Comparison of ENCODE assay signal across 16 cellular contexts in the genomic region with DNA sequence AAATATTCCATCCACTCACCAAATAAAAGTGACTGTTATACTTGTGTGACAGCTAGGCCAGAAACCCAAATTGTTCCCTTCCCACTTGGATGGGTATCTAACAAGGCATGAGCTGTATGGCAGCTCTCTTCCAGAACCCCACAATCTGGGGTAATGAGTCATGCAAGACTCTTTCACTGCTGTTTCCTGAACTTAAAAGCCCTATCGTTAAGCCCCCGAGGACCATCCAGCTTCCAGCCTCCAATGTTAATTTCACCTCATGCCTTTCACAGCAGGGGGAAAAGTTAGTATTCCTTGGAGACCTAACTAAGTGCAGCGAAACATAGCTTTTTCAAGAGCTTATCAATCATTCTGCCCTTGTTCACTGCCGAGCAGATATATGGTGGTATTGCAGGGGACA.
DNase-seq lines count a peak whose midpoint lies in the region; ATAC-seq and TF ChIP-seq lines count a peak whose summit lies in the region.
"Had no signal": no experiment of that assay in that cellular context is flagged by ENCODE, and none has a peak within 500 bp of the region (broad histone marks: within the 10 kb centered on the region; RNA-seq: fewer than 3 reads in every experiment).

No MANE protein-coding gene starts in this region.

- no peaks in the 10 kb centered on the region for H3K9me2 ChIP-seq in GM23338 (ENCODE audit: insufficient read depth)

- H3K9ac ChIP-seq in iPS-20b (ENCODE audit: low read depth, low read length), result no peak overlapping the region
- H3K9ac ChIP-seq in neuronal stem cell (ENCODE audit: low read depth, low read length, poor library complexity), result no peak overlapping the region
- H3K9ac ChIP-seq: BLaER1 had no signal

- no peak overlapping the region for H4K91ac ChIP-seq in neuronal stem cell (ENCODE audit: low read depth, low read length, poor library complexity)

- H3K23ac ChIP-seq in neuronal stem cell (ENCODE audit: low read depth, low read length, poor library complexity), result no peak overlapping the region

- peak overlapping the region; percentile 3 for H4K8ac ChIP-seq in neuronal stem cell (ENCODE audit: low read depth, low read length)

- no peak overlapping the region for H2BK120ac ChIP-seq in neuronal stem cell (ENCODE audit: low read depth, low read length)

- CTCF ChIA-PET in WTC11 (lab: Charles Lee), result interaction anchor here (0.8 kb wide), 1 partner anchor 79 kb away, joined by 3 read pairs; no protein-coding TSS in a partner anchor

- H3K4me1 Mint-ChIP-seq in GM23338 (peaks cover 51% of the 10 kb centered on the region), WTC11 (peaks cover 69% of the 10 kb centered on the region)
- H3K4me1 Mint-ChIP-seq: CD14-positive monocyte; CD4-positive, alpha-beta memory T cell; H9 had no signal

- no CpG with 5 or more reads among the region's 4 CpGs for WGBS in neuronal stem cell (ENCODE audit: extremely low coverage in 2 of 2, insufficient read length in 2 of 2, insufficient replicate concordance in 1 of 2), 2 donors

- H3K27ac ChIP-seq in GM23338 (ENCODE audit: low read depth), result no peak overlapping the region
- H3K27ac ChIP-seq in iPS-20b (ENCODE audit: low read length), result no peak overlapping the region
- H3K27ac ChIP-seq in neuronal stem cell (replicated peaks; ENCODE audit: low read length), result no peak overlapping the region
- H3K27ac ChIP-seq: BLaER1 had no signal

- peaks cover 22% of the 10 kb centered on the region for H3K36me3 Mint-ChIP-seq in GM23338 (ENCODE audit: low read depth)
- peaks cover 14% of the 10 kb centered on the region for H3K36me3 Mint-ChIP-seq in WTC11
- H3K36me3 Mint-ChIP-seq: CD14-positive monocyte; CD4-positive, alpha-beta memory T cell had no signal

- TF ChIP-seq CTCF in GM23338 (conservative IDR thresholded peaks at IDR 0.05; ENCODE audit: low read depth in 2 of 2), result no peak
- TF ChIP-seq CTCF in WTC11 (IDR thresholded peaks at IDR 0.05), result no peak

- no peak overlapping the region for H3K18ac ChIP-seq in neuronal stem cell (ENCODE audit: low read length)

- H3K27me3 ChIP-seq in GM23338 (ENCODE audit: insufficient read depth) (peaks cover 11% of the 10 kb centered on the region; the same call in 1 of the 2 replicates), iPS-20b (ENCODE audit: insufficient read depth, low read length) (no peaks in the 10 kb centered on the region), neuronal stem cell (ENCODE audit: control insufficient read depth in 3 of 3, insufficient read depth in 3 of 3, low read depth in 1 of 3, low read length in 3 of 3) (no peaks in the 10 kb centered on the region)
- H3K27me3 ChIP-seq: BLaER1 had no signal

- H3K4me3 ChIP-seq in GM23338 (peak overlapping the region; percentile 35; the same call in 1 of the 2 replicates), iPS-20b (ENCODE audit: low read length) (peak overlapping the region; percentile 22; the same call in 1 of the 2 replicates), neuronal stem cell (ENCODE audit: low read length in 2 of 2) (no peak overlapping the region)
- H3K4me3 ChIP-seq: BLaER1 had no signal

- DNase-seq in GM23338 (ENCODE audit: low spot score) (peak; percentile 58), WTC11 (ENCODE audit: low spot score) (peak; percentile 7), neuronal stem cell (ENCODE audit: low spot score) (no peak), UCSD-AML1 (lab: John Stamatoyannopoulos, UW; ENCODE audit: unreplicated experiment) (no peak)
- no peak for DNase-seq in stimulated activated CD4-positive, alpha-beta T cell treated with anti-CD3 and anti-CD28 coated beads, Interleukin-4, amount 100 ng/mL, for 24 hours
- DNase-seq: 8988T; CD4-positive, alpha-beta memory T cell; DMS153; DMS79; GDM1; GOT3; H9 had no signal

- H3K4me1 ChIP-seq in GM23338 (ENCODE audit: insufficient read depth) (peaks cover 42% of the 10 kb centered on the region), iPS-20b (ENCODE audit: insufficient read depth, low read length) (peaks cover 25% of the 10 kb centered on the region; the same call in 1 of the 2 replicates), neuronal stem cell (ENCODE audit: control insufficient read depth in 2 of 2, insufficient read depth in 1 of 2, low read depth in 1 of 2, low read length in 2 of 2) (no peaks in the 10 kb centered on the region)
- H3K4me1 ChIP-seq: BLaER1 had no signal

- POLR2A ChIA-PET in WTC11 (lab: Charles Lee), result no interaction called here

- H3K79me1 ChIP-seq in neuronal stem cell (ENCODE audit: low read depth, low read length), result no peaks in the 10 kb centered on the region

- no peaks in the 10 kb centered on the region for H3F3A ChIP-seq in GM23338 (replicated peaks; ENCODE audit: low read depth)

- H2BK15ac ChIP-seq in neuronal stem cell (ENCODE audit: low read length), result no peak overlapping the region

- ATAC-seq in GM23338, result peak; percentile 36; the same call in 1 of the 3 replicates
- peak; percentile 76 for ATAC-seq in WTC11
- ATAC-seq in HG03565 (IDR thresholded peaks at IDR 0.05; ENCODE audit: unreplicated experiment), result no peak

- H2AFZ ChIP-seq in GM23338, result no peak overlapping the region
- H2AFZ ChIP-seq in neuronal stem cell (ENCODE audit: low read length), result no peak overlapping the region

- no peaks in the 10 kb centered on the region for H3K79me2 ChIP-seq in GM23338 (replicated peaks; ENCODE audit: insufficient read depth)

- H3K4me3 Mint-ChIP-seq in GM23338 (no peak overlapping the region), WTC11 (no peak overlapping the region)
- H3K4me3 Mint-ChIP-seq: CD14-positive monocyte; CD4-positive, alpha-beta memory T cell; H9 had no signal

- peak overlapping the region; percentile 68 for H3K4me2 ChIP-seq in GM23338
- H3K4me2 ChIP-seq in neuronal stem cell (ENCODE audit: insufficient read depth, low read length, poor library complexity, severe bottlenecking), result no peak overlapping the region
- H3K4me2 ChIP-seq: BLaER1 had no signal

- H3K27me3 Mint-ChIP-seq in GM23338 (ENCODE audit: insufficient read depth, low read depth, poor library complexity), result peaks cover 4% of the 10 kb centered on the region
- peaks cover 78% of the 10 kb centered on the region for H3K27me3 Mint-ChIP-seq in WTC11 (ENCODE audit: low read depth)
- H3K27me3 Mint-ChIP-seq: CD4-positive, alpha-beta memory T cell had no signal

- no peak overlapping the region for H2AK5ac ChIP-seq in neuronal stem cell (ENCODE audit: low read depth, low read length)

- H3K14ac ChIP-seq in neuronal stem cell (ENCODE audit: low read length), result no peak overlapping the region

- H3K4ac ChIP-seq in neuronal stem cell (ENCODE audit: low read length), result no peak overlapping the region

- peaks cover 4% of the 10 kb centered on the region; the same call in 2 of the 3 replicates for H3K9me3 Mint-ChIP-seq in GM23338
- H3K9me3 Mint-ChIP-seq in WTC11, result peaks cover 21% of the 10 kb centered on the region
- H3K9me3 Mint-ChIP-seq: CD4-positive, alpha-beta memory T cell; H9 had no signal

- no peak overlapping the region for H2BK12ac ChIP-seq in neuronal stem cell (ENCODE audit: low read length)

- no peak overlapping the region for H2BK5ac ChIP-seq in neuronal stem cell (ENCODE audit: low read length)

- no peaks in the 10 kb centered on the region for H4K20me1 ChIP-seq in GM23338 (replicated peaks; ENCODE audit: insufficient read depth)
- H4K20me1 ChIP-seq: BLaER1 had no signal

- H3K27ac Mint-ChIP-seq in GM23338, result no peak overlapping the region
- no peak overlapping the region for H3K27ac Mint-ChIP-seq in WTC11
- H3K27ac Mint-ChIP-seq: CD14-positive monocyte; CD4-positive, alpha-beta memory T cell; H9 had no signal

- no peaks in the 10 kb centered on the region for H3K9me3 ChIP-seq in iPS-20b (ENCODE audit: insufficient read depth, low read depth, low read length)
- H3K9me3 ChIP-seq in neuronal stem cell (replicated peaks in 1 of 2; ENCODE audit: control insufficient read depth in 2 of 2, insufficient read depth in 1 of 2, low read depth in 1 of 2, low read length in 2 of 2), result no peaks in the 10 kb centered on the region
- H3K9me3 ChIP-seq: BLaER1 had no signal

- H3K36me3 ChIP-seq in GM23338 (ENCODE audit: insufficient read depth), result no peaks in the 10 kb centered on the region
- H3K36me3 ChIP-seq in iPS-20b (ENCODE audit: insufficient read depth, low read depth, low read length), result no peaks in the 10 kb centered on the region
- no peaks in the 10 kb centered on the region for H3K36me3 ChIP-seq in neuronal stem cell (replicated peaks in 1 of 2; ENCODE audit: control insufficient read depth in 2 of 2, insufficient read depth in 2 of 2, low read length in 2 of 2)
- H3K36me3 ChIP-seq: BLaER1 had no signal

TF ChIP-seq in WTC11, 78 proteins besides CTCF, POLR2A, EP300 and RAD21 (continues in another document):
- TF ChIP-seq, protein P1, sequence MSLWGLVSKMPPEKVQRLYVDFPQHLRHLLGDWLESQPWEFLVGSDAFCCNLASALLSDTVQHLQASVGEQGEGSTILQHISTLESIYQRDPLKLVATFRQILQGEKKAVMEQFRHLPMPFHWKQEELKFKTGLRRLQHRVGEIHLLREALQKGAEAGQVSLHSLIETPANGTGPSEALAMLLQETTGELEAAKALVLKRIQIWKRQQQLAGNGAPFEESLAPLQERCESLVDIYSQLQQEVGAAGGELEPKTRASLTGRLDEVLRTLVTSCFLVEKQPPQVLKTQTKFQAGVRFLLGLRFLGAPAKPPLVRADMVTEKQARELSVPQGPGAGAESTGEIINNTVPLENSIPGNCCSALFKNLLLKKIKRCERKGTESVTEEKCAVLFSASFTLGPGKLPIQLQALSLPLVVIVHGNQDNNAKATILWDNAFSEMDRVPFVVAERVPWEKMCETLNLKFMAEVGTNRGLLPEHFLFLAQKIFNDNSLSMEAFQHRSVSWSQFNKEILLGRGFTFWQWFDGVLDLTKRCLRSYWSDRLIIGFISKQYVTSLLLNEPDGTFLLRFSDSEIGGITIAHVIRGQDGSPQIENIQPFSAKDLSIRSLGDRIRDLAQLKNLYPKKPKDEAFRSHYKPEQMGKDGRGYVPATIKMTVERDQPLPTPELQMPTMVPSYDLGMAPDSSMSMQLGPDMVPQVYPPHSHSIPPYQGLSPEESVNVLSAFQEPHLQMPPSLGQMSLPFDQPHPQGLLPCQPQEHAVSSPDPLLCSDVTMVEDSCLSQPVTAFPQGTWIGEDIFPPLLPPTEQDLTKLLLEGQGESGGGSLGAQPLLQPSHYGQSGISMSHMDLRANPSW (CRISPR knock-in tag; conservative IDR thresholded peaks at IDR 0.05; ENCODE audit: low read depth), result no peak
- TF ChIP-seq JAZF1 (CRISPR knock-in tag; IDR thresholded peaks at IDR 0.05) (no peak), PRRX2 (CRISPR knock-in tag; IDR thresholded peaks at IDR 0.05) (no peak), ETV6 (CRISPR knock-in tag; IDR thresholded peaks at IDR 0.05) (no peak), SOX15 (CRISPR knock-in tag; IDR thresholded peaks at IDR 0.05) (no peak), CREM (CRISPR knock-in tag; IDR thresholded peaks at IDR 0.05) (no peak)
- TF ChIP-seq, protein P2, sequence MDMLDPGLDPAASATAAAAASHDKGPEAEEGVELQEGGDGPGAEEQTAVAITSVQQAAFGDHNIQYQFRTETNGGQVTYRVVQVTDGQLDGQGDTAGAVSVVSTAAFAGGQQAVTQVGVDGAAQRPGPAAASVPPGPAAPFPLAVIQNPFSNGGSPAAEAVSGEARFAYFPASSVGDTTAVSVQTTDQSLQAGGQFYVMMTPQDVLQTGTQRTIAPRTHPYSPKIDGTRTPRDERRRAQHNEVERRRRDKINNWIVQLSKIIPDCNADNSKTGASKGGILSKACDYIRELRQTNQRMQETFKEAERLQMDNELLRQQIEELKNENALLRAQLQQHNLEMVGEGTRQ (CRISPR knock-in tag; IDR thresholded peaks at IDR 0.05), result no peak

Comparison
In these comparisons a context has a peak if more than half of its experiments do, and no peak if none do; other contexts are left out.
1. DNase-seq: peak in GM23338 (single experiment) and WTC11 (single experiment); none in neuronal stem cell (single experiment), stimulated activated CD4-positive, alpha-beta T cell treated with anti-CD3 and anti-CD28 coated beads, Interleukin-4, amount 100 ng/mL, for 24 hours (single experiment) and UCSD-AML1 (single experiment).
2. H3K4me3 ChIP-seq: peak in GM23338 (single experiment) and iPS-20b (single experiment); none in neuronal stem cell (0 of 2).